21 cellular contexts compared by ENCODE assay signal in the genomic region with DNA sequence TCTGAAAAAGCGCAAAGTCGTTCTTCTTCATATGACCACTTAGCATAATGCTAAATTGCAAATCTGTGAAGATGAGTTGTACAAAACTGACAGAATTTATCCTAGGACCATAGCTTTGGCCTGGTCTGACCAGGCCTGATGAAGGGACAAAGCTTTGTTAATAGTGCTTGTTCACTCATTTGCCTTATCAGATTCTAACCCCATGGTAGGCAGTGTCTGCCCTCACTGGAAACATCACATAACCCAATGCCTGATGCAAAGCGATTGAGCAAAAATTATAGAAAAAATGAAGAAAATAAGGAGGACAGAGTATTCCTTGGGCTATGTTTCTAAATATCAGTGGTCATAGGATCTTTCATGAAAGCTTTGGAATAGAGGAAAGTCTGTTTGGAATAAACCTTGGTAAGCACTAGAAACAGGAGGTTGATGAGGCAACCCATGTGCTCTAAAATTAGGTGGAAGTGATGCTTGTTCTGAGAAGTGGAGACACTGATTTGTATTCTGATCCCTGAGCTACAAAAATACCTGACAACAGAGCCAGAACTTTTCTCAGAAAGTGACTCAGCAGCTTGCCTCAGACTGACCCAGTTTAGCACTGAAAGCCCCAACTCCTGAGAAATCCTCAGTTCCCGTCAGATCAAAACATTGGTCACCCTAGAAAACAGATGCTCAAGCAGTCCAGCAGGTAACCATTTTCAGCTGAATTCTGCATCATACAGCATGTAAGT.
A peak's percentile ranks its signal among the peaks of the same experiment; 100 is the strongest.
DNase-seq lines count a peak whose midpoint lies in the region; ATAC-seq and TF ChIP-seq lines count a peak whose summit lies in the region.
"Had no signal": no experiment of that assay in that cellular context is flagged by ENCODE, and none has a peak within 500 bp of the region (broad histone marks: within the 10 kb centered on the region; RNA-seq: fewer than 3 reads in every experiment).

No MANE protein-coding gene starts in this region.

- no peaks in the 10 kb centered on the region for H3K27me3 ChIP-seq in fibroblast of lung (ENCODE audit: control insufficient read depth, insufficient read depth, low read length)
- H3K27me3 ChIP-seq: colonic mucosa, right lobe of liver had no signal

- H3K79me2 ChIP-seq in fibroblast of lung (ENCODE audit: control insufficient read depth, insufficient read depth, low read length), result no peaks in the 10 kb centered on the region

- H3K4me2 ChIP-seq in fibroblast of lung (ENCODE audit: extremely low read depth, insufficient read depth, low read length), result no peak overlapping the region

- H3K9ac ChIP-seq in fibroblast of lung (ENCODE audit: insufficient read depth, low read length), result no peak overlapping the region

- DNase-seq in Ammon's horn (ENCODE audit: low spot score) (peak; percentile 50), fibroblast of lung (ENCODE audit: low read depth in 2 of 2) (peak; percentile 42 to 86), renal cortical epithelial cell (ENCODE audit: low read depth) (peak; percentile 60), GM19240 (ENCODE audit: insufficient read length, low spot score) (no peak), NCI-H1436 (lab: John Stamatoyannopoulos, UW) (no peak)
- no peak for DNase-seq in stimulated activated naive B cell treated with anti-CD40 and anti-IgM and Interleukin-4, amounts not matched to agents 10 μg/mL and 1 μg/mL and 100 μg/mL, for 72 hours
- DNase-seq: activated CD4-positive, CD25-positive, alpha-beta regulatory T cell; activated CD8-positive, alpha-beta memory T cell treated with anti-CD3 and anti-CD28 coated beads, Interleukin-2, amount 50 U/mL, for 48 hours; activated naive CD4-positive, alpha-beta T cell treated with anti-CD3 and anti-CD28 coated beads, Interleukin-2, amount 10 ng/mL, durations not matched to agents 7 days and 5 days; AML-193; colonic mucosa; erythroblast; NCI-H187 treated with DMSO at 0.1 percent for 48 hours; NCI-H524 treated with DMSO at 0.1 percent for 48 hours; right lobe of liver; stimulated activated naive CD4-positive, alpha-beta T cell had no signal

- peaks cover 8% of the 10 kb centered on the region for H3K27me3 Mint-ChIP-seq in activated T-helper 17 cell treated with anti-CD3 and anti-CD28 coated beads, Interleukin-2, amount 50 U/mL, for 72 hours
- peaks cover 4 to 7% of the 10 kb centered on the region in 2 donors for H3K27me3 Mint-ChIP-seq in stimulated activated naive B cell treated with anti-CD40 and anti-IgM and Interleukin-4, amounts not matched to agents 10 μg/mL and 1 μg/mL and 100 μg/mL, for 72 hours
- H3K27me3 Mint-ChIP-seq: activated naive CD4-positive, alpha-beta T cell treated with anti-CD3 and anti-CD28 coated beads, Interleukin-2, amount 10 ng/mL, durations not matched to agents 7 days and 5 days had no signal

- H3K36me3 Mint-ChIP-seq in activated T-helper 17 cell treated with anti-CD3 and anti-CD28 coated beads, Interleukin-2, amount 50 U/mL, for 72 hours (ENCODE audit: low read depth), result no peaks in the 10 kb centered on the region
- peaks cover 4 to 5% of the 10 kb centered on the region in 2 donors for H3K36me3 Mint-ChIP-seq in stimulated activated naive B cell treated with anti-CD40 and anti-IgM and Interleukin-4, amounts not matched to agents 10 μg/mL and 1 μg/mL and 100 μg/mL, for 72 hours
- H3K36me3 Mint-ChIP-seq: activated naive CD4-positive, alpha-beta T cell treated with anti-CD3 and anti-CD28 coated beads, Interleukin-2, amount 10 ng/mL, durations not matched to agents 7 days and 5 days had no signal

- peaks cover 10% of the 10 kb centered on the region for H3K9me3 Mint-ChIP-seq in activated T-helper 17 cell treated with anti-CD3 and anti-CD28 coated beads, Interleukin-2, amount 50 U/mL, for 72 hours
- peaks cover 16 to 22% of the 10 kb centered on the region in 2 donors for H3K9me3 Mint-ChIP-seq in stimulated activated naive B cell treated with anti-CD40 and anti-IgM and Interleukin-4, amounts not matched to agents 10 μg/mL and 1 μg/mL and 100 μg/mL, for 72 hours

- peak; percentile 73 for ATAC-seq in activated T-helper 17 cell treated with anti-CD3 and anti-CD28 coated beads, Interleukin-2, amount 50 U/mL, for 72 hours (replicated peaks)
- no peak for ATAC-seq in HG03097 (IDR thresholded peaks at IDR 0.05; ENCODE audit: low FRiP score, unreplicated experiment)
- ATAC-seq in stimulated activated naive B cell treated with anti-CD40 and anti-IgM and Interleukin-4, amounts not matched to agents 10 μg/mL and 1 μg/mL and 100 μg/mL, for 72 hours (replicated peaks), result no peak
- ATAC-seq: Panc1 had no signal

- no peaks in the 10 kb centered on the region for H4K20me1 ChIP-seq in fibroblast of lung (ENCODE audit: control insufficient read depth, extremely low read depth, insufficient read depth, low read length)

- no peak overlapping the region for H2AFZ ChIP-seq in fibroblast of lung (ENCODE audit: low read length)

- H3K4me1 Mint-ChIP-seq in activated T-helper 17 cell treated with anti-CD3 and anti-CD28 coated beads, Interleukin-2, amount 50 U/mL, for 72 hours, result no peaks in the 10 kb centered on the region
- peaks cover 0 to 3% of the 10 kb centered on the region in 2 donors for H3K4me1 Mint-ChIP-seq in stimulated activated naive B cell treated with anti-CD40 and anti-IgM and Interleukin-4, amounts not matched to agents 10 μg/mL and 1 μg/mL and 100 μg/mL, for 72 hours
- H3K4me1 Mint-ChIP-seq: activated naive CD4-positive, alpha-beta T cell treated with anti-CD3 and anti-CD28 coated beads, Interleukin-2, amount 10 ng/mL, durations not matched to agents 7 days and 5 days had no signal

- peaks cover 6% of the 10 kb centered on the region for H3K4me1 ChIP-seq in fibroblast of lung (ENCODE audit: control insufficient read depth, extremely low read depth, insufficient read depth, low read length)
- H3K4me1 ChIP-seq: colonic mucosa, right lobe of liver had no signal

- no peaks in the 10 kb centered on the region for H3K36me3 ChIP-seq in fibroblast of lung (ENCODE audit: control insufficient read depth, insufficient read depth, low read length)
- H3K36me3 ChIP-seq: colonic mucosa, right lobe of liver had no signal

- H3K27ac Mint-ChIP-seq in activated T-helper 17 cell treated with anti-CD3 and anti-CD28 coated beads, Interleukin-2, amount 50 U/mL, for 72 hours, result no peak overlapping the region
- no peak overlapping the region for H3K27ac Mint-ChIP-seq in stimulated activated naive B cell treated with anti-CD40 and anti-IgM and Interleukin-4, amounts not matched to agents 10 μg/mL and 1 μg/mL and 100 μg/mL, for 72 hours
- H3K27ac Mint-ChIP-seq: activated naive CD4-positive, alpha-beta T cell treated with anti-CD3 and anti-CD28 coated beads, Interleukin-2, amount 10 ng/mL, durations not matched to agents 7 days and 5 days had no signal

- H3K9me3 ChIP-seq in fibroblast of lung (ENCODE audit: control insufficient read depth, insufficient read depth, low read depth, low read length), result no peaks in the 10 kb centered on the region
- H3K9me3 ChIP-seq: colonic mucosa, right lobe of liver had no signal

- H3K27ac ChIP-seq in fibroblast of lung (ENCODE audit: insufficient read depth, low read length), result no peak overlapping the region
- H3K27ac ChIP-seq: colonic mucosa, right lobe of liver had no signal

- H3K4me3 ChIP-seq in fibroblast of lung (replicated peaks in 1 of 4; ENCODE audit: control extremely low read depth in 1 of 4, insufficient read depth in 1 of 4, low read depth in 3 of 4, low read length in 4 of 4), result no peak overlapping the region
- H3K4me3 ChIP-seq: colonic mucosa, lung, right lobe of liver had no signal

- TF ChIP-seq CTCF in fibroblast of lung (conservative IDR thresholded peaks at IDR 0.05 in 1 of 2, IDR thresholded peaks at IDR 0.05 in 1 of 2; ENCODE audit: low read depth in 1 of 2, low read length in 2 of 2), result no peak

- no peak overlapping the region for H3K4me3 Mint-ChIP-seq in activated T-helper 17 cell treated with anti-CD3 and anti-CD28 coated beads, Interleukin-2, amount 50 U/mL, for 72 hours
- no peak overlapping the region for H3K4me3 Mint-ChIP-seq in stimulated activated naive B cell treated with anti-CD40 and anti-IgM and Interleukin-4, amounts not matched to agents 10 μg/mL and 1 μg/mL and 100 μg/mL, for 72 hours
- H3K4me3 Mint-ChIP-seq: activated naive CD4-positive, alpha-beta T cell treated with anti-CD3 and anti-CD28 coated beads, Interleukin-2, amount 10 ng/mL, durations not matched to agents 7 days and 5 days; neural crest cell had no signal

Comparison
In these comparisons a context has a peak if more than half of its experiments do, and no peak if none do; other contexts are left out.
1. DNase-seq: peak in Ammon's horn (single experiment), fibroblast of lung (2 of 2) and renal cortical epithelial cell (single experiment); none in GM19240 (single experiment), stimulated activated naive B cell treated with anti-CD40 and anti-IgM and Interleukin-4, amounts not matched to agents 10 μg/mL and 1 μg/mL and 100 μg/mL, for 72 hours (single experiment) and NCI-H1436 (single experiment).